Comparison of ENCODE assay signal across 1 cellular context in genomic region chr16:10994571-10994970, GRCh38.
TF ChIP-seq lines count a peak whose summit lies in the region.

No MANE protein-coding gene starts in this region.

TF ChIP-seq in IMR-90, 13 proteins besides CTCF, POLR2A, EP300 and RAD21:
- TF ChIP-seq USF2 (IDR thresholded peaks at IDR 0.05; ENCODE audit: low read depth, low read length) (no peak), MAZ (IDR thresholded peaks at IDR 0.05; ENCODE audit: borderline replicate concordance, low read depth, low read length) (no peak), MXI1 (IDR thresholded peaks at IDR 0.05; ENCODE audit: borderline replicate concordance, low read depth, low read length) (no peak), ELK1 (IDR thresholded peaks at IDR 0.05; ENCODE audit: borderline replicate concordance, low read depth, low read length) (no peak), CEBPB (IDR thresholded peaks at IDR 0.05; ENCODE audit: low read depth, low read length) (no peak), NFE2L2 (IDR thresholded peaks at IDR 0.05; ENCODE audit: low read depth, low read length) (no peak), CHD1 (IDR thresholded peaks at IDR 0.05; ENCODE audit: low read depth, low read length) (no peak)
